ENCODE assay signal across 8 cellular contexts in genomic region chr7:108569381-108570145, GRCh38. TPM values are rescaled to one million over a fixed set of nuclear protein-coding genes. Genes with fewer than 3 reads are reported as not detected.
A peak's percentile ranks its signal among the peaks of the same experiment; 100 is the strongest.
DNase-seq lines count a peak whose midpoint lies in the region; ATAC-seq and TF ChIP-seq lines count a peak whose summit lies in the region.

TSS of gene DNAJB9 (plus strand) at chr7:108569874. CDS start at chr7:108571727, 1,853 bp downstream.
TSS of gene THAP5 (minus strand) at chr7:108569706. CDS start at chr7:108569569, 137 bp downstream.

- H3K27me3 Mint-ChIP-seq in IgD-negative memory B cell, result no peaks in the 10 kb centered on the region

- peak within 1 kb of the TSS; percentile 95 to 100 (median 100) for H3K27ac Mint-ChIP-seq in IgD-negative memory B cell

- peak; percentile 99 for DNase-seq in DMS 273 treated with DMSO at 0.1 percent for 48 hours (lab: John Stamatoyannopoulos, UW)
- DNase-seq in OCI-M2 (lab: John Stamatoyannopoulos, UW; ENCODE audit: unreplicated experiment), result peak; percentile 74
- DNase-seq in activated T-cell treated with anti-CD3 and anti-CD28 coated beads for 48 hours (ENCODE audit: low read depth), result peak; percentile 97
- peak; percentile 100 for DNase-seq in epithelial cell of esophagus (ENCODE audit: low read depth)
- peak; percentile 95 to 98 for DNase-seq in stimulated activated CD8-positive, alpha-beta memory T cell treated with anti-CD3 and anti-CD28 coated beads, Interleukin-4, amount 100 ng/mL, for 1 hour (ENCODE audit: low read depth in 2 of 2, low spot score in 1 of 2)

- no peak for TF ChIP-seq CTCF in epithelial cell of esophagus (IDR thresholded peaks at IDR 0.05; ENCODE audit: insufficient read depth, low read depth, low read length, missing control alignments)

- H3K4me3 ChIP-seq in epithelial cell of esophagus (ENCODE audit: low read length), result peak within 1 kb of the TSS; percentile 93
- H3K4me3 ChIP-seq in mononuclear cell (ENCODE audit: low read length), result peak within 1 kb of the TSS; percentile 75

- H3K36me3 Mint-ChIP-seq in IgD-negative memory B cell, result peaks cover 12% of the 10 kb centered on the region

- H3K4me1 Mint-ChIP-seq in IgD-negative memory B cell, result peaks cover 27 to 36% (median 28%) of the 10 kb centered on the region in 3 donors

- peak within 1 kb of the TSS; percentile 94 to 100 (median 98) for H3K4me3 Mint-ChIP-seq in IgD-negative memory B cell

- ATAC-seq in GM21529 (IDR thresholded peaks at IDR 0.05; ENCODE audit: unreplicated experiment), result peak; percentile 93

- peaks cover 16% of the 10 kb centered on the region for H3K4me1 ChIP-seq in mononuclear cell (ENCODE audit: insufficient read depth, low read length)

- no peaks in the 10 kb centered on the region for H3K9me3 ChIP-seq in mononuclear cell (ENCODE audit: low read depth, low read length)

- H3K9me3 Mint-ChIP-seq in IgD-negative memory B cell, result peaks cover 0 to 1% (median 1%) of the 10 kb centered on the region in 3 donors

- H3K27me3 ChIP-seq in mononuclear cell (ENCODE audit: insufficient read depth, low read length), result no peaks in the 10 kb centered on the region

RNA-seq across cellular contexts. Expression of gene DNAJB9, which starts in this region (rescaled TPM):
- polyA plus RNA-seq in IgD-negative memory B cell, result 29.5 TPM
- total RNA-seq in mononuclear cell, result 85.7 TPM

RNA-seq across cellular contexts. Expression of gene THAP5, which starts in this region (rescaled TPM):
- polyA plus RNA-seq in IgD-negative memory B cell, result 27.3 TPM
- 19.8 TPM for total RNA-seq in mononuclear cell

Comparison
In these comparisons a context has a peak if more than half of its experiments do, and no peak if none do; other contexts are left out.
1. Peak in every context shown above with its lines: DNase-seq, ATAC-seq and H3K4me3 ChIP-seq.